In the genomic region with DNA sequence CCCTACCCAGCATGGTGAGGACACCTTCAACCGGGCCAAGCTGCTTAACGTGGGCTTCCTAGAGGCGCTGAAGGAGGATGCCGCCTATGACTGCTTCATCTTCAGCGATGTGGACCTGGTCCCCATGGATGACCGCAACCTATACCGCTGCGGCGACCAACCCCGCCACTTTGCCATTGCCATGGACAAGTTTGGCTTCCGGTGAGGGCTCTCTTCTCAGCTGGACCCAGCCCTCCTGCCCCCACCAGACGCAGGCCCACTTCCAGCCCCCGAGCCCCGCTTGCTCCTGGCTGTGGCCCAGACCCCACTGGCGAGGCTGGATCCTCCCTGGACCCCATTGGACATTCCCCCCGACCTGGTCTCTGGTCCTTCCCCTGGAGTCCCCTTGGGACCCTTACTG, we compare ENCODE assay signal across 24 cellular contexts. TPM values are rescaled to one million over a fixed set of nuclear protein-coding genes. Genes with fewer than 3 reads are reported as not detected.
DNase-seq lines count a peak whose midpoint lies in the region; ATAC-seq, FAIRE-seq and TF ChIP-seq lines count a peak whose summit lies in the region.
"Had no signal": no experiment of that assay in that cellular context is flagged by ENCODE, and none has a peak within 500 bp of the region (broad histone marks: within the 10 kb centered on the region; RNA-seq: fewer than 3 reads in every experiment).

No MANE protein-coding gene starts in this region.

- ATAC-seq in HepG2 (no peak), right lobe of liver (no peak), HG03025 (IDR thresholded peaks at IDR 0.05; ENCODE audit: low FRiP score, unreplicated experiment) (no peak)
- ATAC-seq: A549, GM12878 had no signal

- no peak overlapping the region for H2AFZ ChIP-seq in HepG2 (ENCODE audit: low read length)
- H2AFZ ChIP-seq: GM23248 had no signal

- BruUV-seq in HepG2 (replicated peaks; lab: Mats Ljungman, UMichigan) = no TSS peak

- no peak for TF ChIP-seq CTCF in HepG2 (CRISPR knock-in tag; IDR thresholded peaks at IDR 0.05)
- no peak for TF ChIP-seq CTCF in right lobe of liver (IDR thresholded peaks at IDR 0.05)

- DNase-seq in HepG2 (ENCODE audit: low spot score) = no peak
- no peak for DNase-seq in right lobe of liver
- DNase-seq in posterior vena cava (ENCODE audit: low spot score) = peak; percentile 73
- DNase-seq in NCI-H146 (lab: John Stamatoyannopoulos, UW) = no peak
- DNase-seq: 8988T; ACHN; AML-193; BE2C; CD4-positive, alpha-beta T cell; CD8-positive, alpha-beta memory T cell; DMS 273 treated with DMSO at 0.1 percent for 48 hours; DMS79; EL; GDM1; GM23248; H7; HCEC 1CT had no signal

- POLR2A ChIA-PET in HepG2 (lab: Yijun Ruan, JAX) = no interaction called here

- 97% methylated on average over 7 of the region's 16 CpGs for WGBS in HepG2 (ENCODE audit: low lambda C conversion rate)
- no CpG with 5 or more reads among the region's 16 CpGs for WGBS in right lobe of liver (ENCODE audit: insufficient coverage, low coverage, low lambda C conversion rate, missing lambda C conversion rate)

- H3K9ac ChIP-seq in HepG2 (ENCODE audit: insufficient read depth, low read depth, low read length) = no peak overlapping the region
- H3K9ac ChIP-seq: BLaER1 treated with 17β-estradiol and CSF1 and Interleukin-3, amounts not matched to agents 10 nM and 100 nM; GM23248 had no signal

- no peak for TF ChIP-seq POLR2A in HepG2 (IDR thresholded peaks at IDR 0.05; ENCODE audit: insufficient read depth in 1 of 2, low read depth in 2 of 2, low read length in 2 of 2)
- TF ChIP-seq POLR2A in right lobe of liver (IDR thresholded peaks at IDR 0.05) = no peak

- H3K79me2 ChIP-seq in HepG2 (ENCODE audit: insufficient read depth, low read length) = peaks cover 29% of the 10 kb centered on the region

- H3K27ac ChIP-seq in HepG2 (ENCODE audit: extremely low read length, insufficient read depth, low read length) (no peak overlapping the region), right lobe of liver (no peak overlapping the region)
- H3K27ac ChIP-seq: A549; BLaER1 treated with 17β-estradiol and CSF1 and Interleukin-3, amounts not matched to agents 10 nM and 100 nM; GM23248 had no signal

- H3K27me3 ChIP-seq in HepG2 (ENCODE audit: control insufficient read depth in 1 of 2, insufficient read depth in 2 of 2, low read length in 2 of 2) = no peaks in the 10 kb centered on the region
- H3K27me3 ChIP-seq in right lobe of liver = no peaks in the 10 kb centered on the region
- H3K27me3 ChIP-seq: BE2C; BLaER1 treated with 17β-estradiol and CSF1 and Interleukin-3, amounts not matched to agents 10 nM and 100 nM had no signal

- H3K9me3 ChIP-seq in HepG2 (ENCODE audit: low read length) (no peaks in the 10 kb centered on the region), right lobe of liver (no peaks in the 10 kb centered on the region)
- H3K9me3 ChIP-seq: A549; BE2C; BLaER1 treated with 17β-estradiol and CSF1 and Interleukin-3, amounts not matched to agents 10 nM and 100 nM had no signal

- intact Hi-C loops in HepG2 (cut with micrococcal nuclease; ENCODE audit: unreplicated experiment) (no loop called here), right lobe of liver (cut with DNase I) (no loop called here), posterior vena cava (cut with DNase I) (no loop called here)

- in situ Hi-C loops in HepG2 (cut with HindIII; ENCODE audit: extremely low pct_ligation_motif_present, low pct_unique_long_range_greater_than_20kb) = no loop called here

- H3K4me2 ChIP-seq in HepG2 (ENCODE audit: low read depth, low read length) = no peak overlapping the region
- H3K4me2 ChIP-seq: A549; BLaER1 treated with 17β-estradiol and CSF1 and Interleukin-3, amounts not matched to agents 10 nM and 100 nM had no signal

- FAIRE-seq in HepG2 (lab: Jason Lieb, UNC) = no peak
- FAIRE-seq: A549, D721Med, GM12878, GM19239, H1 had no signal

- CTCF ChIA-PET in HepG2 (lab: Yijun Ruan, JAX; ENCODE audit: low intra/inter-chr PET ratio, low total read pairs) = no interaction called here

- peaks cover 71% of the 10 kb centered on the region for H3K4me1 ChIP-seq in HepG2 (ENCODE audit: insufficient read depth, low read length)
- peaks cover 0 to 20% (median 0%) of the 10 kb centered on the region in 4 donors for H3K4me1 ChIP-seq in right lobe of liver
- H3K4me1 ChIP-seq: BE2C had no signal

- H3K4me3 ChIP-seq in HepG2 (replicated peaks in 1 of 3; ENCODE audit: insufficient read depth in 1 of 3, low read depth in 2 of 3, low read length in 3 of 3) (no peak overlapping the region), right lobe of liver (no peak overlapping the region)
- H3K4me3 ChIP-seq: A549; BLaER1 treated with 17β-estradiol and CSF1 and Interleukin-3, amounts not matched to agents 10 nM and 100 nM; GM12878; GM23248 had no signal

- peaks cover 17 to 38% of the 10 kb centered on the region in 2 experiments; a peak in 4 of 5 replicates for H3K36me3 ChIP-seq in HepG2 (replicated peaks in 1 of 2; ENCODE audit: control insufficient read depth in 1 of 2, insufficient read depth in 2 of 2, low read length in 2 of 2)
- H3K36me3 ChIP-seq in right lobe of liver = no peaks in the 10 kb centered on the region
- H3K36me3 ChIP-seq: BE2C had no signal

- no peaks in the 10 kb centered on the region for H4K20me1 ChIP-seq in HepG2 (ENCODE audit: insufficient read depth, low read length)

- no peak for TF ChIP-seq RAD21 in HepG2 (CRISPR knock-in tag; IDR thresholded peaks at IDR 0.05)

- TF ChIP-seq EP300 in HepG2 (IDR thresholded peaks at IDR 0.05; ENCODE audit: low read depth in 2 of 2, low read length in 2 of 2) = no peak
- no peak for TF ChIP-seq EP300 in HepG2 (CRISPR knock-in tag; IDR thresholded peaks at IDR 0.05; ENCODE audit: borderline replicate concordance)

RNA-seq across cellular contexts. Expression of gene B4GALT2, which starts 5.8 kb away (rescaled TPM):
- total RNA-seq in HepG2 (2016; rRNA removed; fragmentation: Illumina TruSeq; extraction: Trizol) = 56.5 and 78.0 TPM in 2 replicates
- total RNA-seq in HepG2 (2016; cell fraction: cytosol; rRNA removed; fragmentation: Illumina TruSeq; extraction: Trizol; ENCODE audit: low read depth) = 81.0 and 86.5 TPM in 2 replicates
- total RNA-seq in HepG2 (2016; cell fraction: insoluble cytoplasmic fraction; rRNA removed; fragmentation: Illumina TruSeq; extraction: Trizol) = 57.1 and 86.7 TPM in 2 replicates
- total RNA-seq in HepG2 (2016; cell fraction: membrane; rRNA removed; fragmentation: Illumina TruSeq; extraction: Trizol) = 144 and 151 TPM in 2 replicates
- 42.0 and 49.7 TPM in 2 replicates for total RNA-seq in HepG2 (2016; cell fraction: nucleus; rRNA removed; fragmentation: Illumina TruSeq; extraction: Trizol)
- 41.9 and 57.0 TPM in 2 replicates for polyA plus RNA-seq in HepG2 (2011; rRNA removed)
- polyA plus RNA-seq in HepG2 (2011; cell fraction: cytosol; rRNA removed) = 39.2 and 66.4 TPM in 2 replicates
- polyA plus RNA-seq in HepG2 (2011; cell fraction: nucleus; rRNA removed) = 53.0 and 54.3 TPM in 2 replicates
- 40.1 and 41.5 TPM in 2 replicates for polyA plus RNA-seq in HepG2 (2012)
- polyA plus RNA-seq in HepG2 (2016; cell fraction: cytosol; fragmentation: Illumina TruSeq; extraction: Trizol; ENCODE audit: low read depth) = 96.5 and 101 TPM in 2 replicates
- polyA plus RNA-seq in HepG2 (2016; cell fraction: insoluble cytoplasmic fraction; fragmentation: Illumina TruSeq; extraction: Trizol; ENCODE audit: low read depth) = 67.6 and 73.0 TPM in 2 replicates
- polyA plus RNA-seq in HepG2 (2016; cell fraction: membrane; fragmentation: Illumina TruSeq; extraction: Trizol; ENCODE audit: low read depth) = 132 and 145 TPM in 2 replicates
- 86.0 and 90.4 TPM in 2 replicates for polyA plus RNA-seq in HepG2 (2016; cell fraction: nucleus; fragmentation: Illumina TruSeq; extraction: Trizol; ENCODE audit: insufficient read depth, low read depth)
- polyA minus RNA-seq in HepG2 (2011; rRNA and poly(A)+ RNA removed; ENCODE audit: low replicate concordance) = 52.0 and 94.8 TPM in 2 replicates
- polyA minus RNA-seq in HepG2 (2011; cell fraction: cytosol; rRNA and poly(A)+ RNA removed) = 24.3 and 27.3 TPM in 2 replicates
- 13.7 and 15.8 TPM in 2 replicates for polyA minus RNA-seq in HepG2 (2011; cell fraction: nucleus; rRNA and poly(A)+ RNA removed)
- 10 to 100 TPM; 13.4 to 49.5 (median 18.5) TPM for total RNA-seq in right lobe of liver
- 10 to 100 TPM; 39.0 to 45.7 TPM for total RNA-seq in posterior vena cava

RNA-seq across cellular contexts. Expression of gene CCDC24, which starts 6.5 kb away (rescaled TPM):
- total RNA-seq in HepG2 (2016; rRNA removed; fragmentation: Illumina TruSeq; extraction: Trizol) = 2.2 and 2.9 TPM in 2 replicates
- 0.79 and 2.4 TPM in 2 replicates for total RNA-seq in HepG2 (2016; cell fraction: cytosol; rRNA removed; fragmentation: Illumina TruSeq; extraction: Trizol; ENCODE audit: low read depth)
- total RNA-seq in HepG2 (2016; cell fraction: insoluble cytoplasmic fraction; rRNA removed; fragmentation: Illumina TruSeq; extraction: Trizol) = 0.95 and 2.5 TPM in 2 replicates
- total RNA-seq in HepG2 (2016; cell fraction: membrane; rRNA removed; fragmentation: Illumina TruSeq; extraction: Trizol) = 1.8 and 2.6 TPM in 2 replicates
- 2.8 and 3.1 TPM in 2 replicates for total RNA-seq in HepG2 (2016; cell fraction: nucleus; rRNA removed; fragmentation: Illumina TruSeq; extraction: Trizol)
- polyA plus RNA-seq in HepG2 (2011; rRNA removed) = 1.4 and 1.8 TPM in 2 replicates
- 0.59 and 0.82 TPM in 2 replicates for polyA plus RNA-seq in HepG2 (2011; cell fraction: cytosol; rRNA removed)
- 8.4 and 10.6 TPM in 2 replicates for polyA plus RNA-seq in HepG2 (2011; cell fraction: nucleus; rRNA removed)
- polyA plus RNA-seq in HepG2 (2012) = 2.3 and 3.3 TPM in 2 replicates
- 1.3 and 1.8 TPM in 2 replicates for polyA plus RNA-seq in HepG2 (2016; cell fraction: cytosol; fragmentation: Illumina TruSeq; extraction: Trizol; ENCODE audit: low read depth)
- 2.1 and 2.4 TPM in 2 replicates for polyA plus RNA-seq in HepG2 (2016; cell fraction: insoluble cytoplasmic fraction; fragmentation: Illumina TruSeq; extraction: Trizol; ENCODE audit: low read depth)
- 1.7 and 2.2 TPM in 2 replicates for polyA plus RNA-seq in HepG2 (2016; cell fraction: membrane; fragmentation: Illumina TruSeq; extraction: Trizol; ENCODE audit: low read depth)
- 4.7 and 6.9 TPM in 2 replicates for polyA plus RNA-seq in HepG2 (2016; cell fraction: nucleus; fragmentation: Illumina TruSeq; extraction: Trizol; ENCODE audit: insufficient read depth, low read depth)
- 1.1 and 1.6 TPM in 2 replicates for polyA minus RNA-seq in HepG2 (2011; rRNA and poly(A)+ RNA removed; ENCODE audit: low replicate concordance)
- polyA minus RNA-seq in HepG2 (2011; cell fraction: cytosol; rRNA and poly(A)+ RNA removed) = not detected in 2 replicates
- 1.2 and 1.9 TPM in 2 replicates for polyA minus RNA-seq in HepG2 (2011; cell fraction: nucleus; rRNA and poly(A)+ RNA removed)
- 1 to 10 TPM; 2.2 to 8.4 (median 3.5) TPM for total RNA-seq in right lobe of liver
- total RNA-seq in posterior vena cava = 1 to 10 TPM; 2.5 to 4.1 TPM

RNA-seq across cellular contexts. Expression of gene ATP6V0B, which starts 10.1 kb away (rescaled TPM):
- total RNA-seq in HepG2 (2016; rRNA removed; fragmentation: Illumina TruSeq; extraction: Trizol) (76.4 and 161 TPM in 2 replicates), right lobe of liver (100 to 1,000 TPM in 2 of 6 experiments, 10 to 100 TPM in 4; 64.4 to 142 (median 76.9) TPM), posterior vena cava (10 to 100 TPM; 69.4 to 77.4 TPM)
- 117 and 155 TPM in 2 replicates for total RNA-seq in HepG2 (2016; cell fraction: cytosol; rRNA removed; fragmentation: Illumina TruSeq; extraction: Trizol; ENCODE audit: low read depth)
- total RNA-seq in HepG2 (2016; cell fraction: insoluble cytoplasmic fraction; rRNA removed; fragmentation: Illumina TruSeq; extraction: Trizol) = 83.5 and 169 TPM in 2 replicates
- 125 and 145 TPM in 2 replicates for total RNA-seq in HepG2 (2016; cell fraction: membrane; rRNA removed; fragmentation: Illumina TruSeq; extraction: Trizol)
- 134 and 145 TPM in 2 replicates for total RNA-seq in HepG2 (2016; cell fraction: nucleus; rRNA removed; fragmentation: Illumina TruSeq; extraction: Trizol)
- polyA plus RNA-seq in HepG2 (2011; rRNA removed) = 157 and 169 TPM in 2 replicates
- polyA plus RNA-seq in HepG2 (2011; cell fraction: cytosol; rRNA removed) = 171 and 212 TPM in 2 replicates
- polyA plus RNA-seq in HepG2 (2011; cell fraction: nucleus; rRNA removed) = 191 and 208 TPM in 2 replicates
- 45.1 and 96.9 TPM in 2 replicates for polyA plus RNA-seq in HepG2 (2012)
- 104 and 146 TPM in 2 replicates for polyA plus RNA-seq in HepG2 (2016; cell fraction: cytosol; fragmentation: Illumina TruSeq; extraction: Trizol; ENCODE audit: low read depth)
- 64.0 and 66.5 TPM in 2 replicates for polyA plus RNA-seq in HepG2 (2016; cell fraction: insoluble cytoplasmic fraction; fragmentation: Illumina TruSeq; extraction: Trizol; ENCODE audit: low read depth)
- polyA plus RNA-seq in HepG2 (2016; cell fraction: membrane; fragmentation: Illumina TruSeq; extraction: Trizol; ENCODE audit: low read depth) = 95.1 and 113 TPM in 2 replicates
- polyA plus RNA-seq in HepG2 (2016; cell fraction: nucleus; fragmentation: Illumina TruSeq; extraction: Trizol; ENCODE audit: insufficient read depth, low read depth) = 218 and 233 TPM in 2 replicates
- polyA minus RNA-seq in HepG2 (2011; rRNA and poly(A)+ RNA removed; ENCODE audit: low replicate concordance) = 161 and 288 TPM in 2 replicates
- polyA minus RNA-seq in HepG2 (2011; cell fraction: cytosol; rRNA and poly(A)+ RNA removed) = 33.1 and 37.3 TPM in 2 replicates
- polyA minus RNA-seq in HepG2 (2011; cell fraction: nucleus; rRNA and poly(A)+ RNA removed) = 51.0 and 60.8 TPM in 2 replicates

RNA-seq across cellular contexts. Expression of gene DPH2, which starts 15.0 kb away (rescaled TPM):
- total RNA-seq in HepG2 (2016; rRNA removed; fragmentation: Illumina TruSeq; extraction: Trizol) (38.3 and 40.5 TPM in 2 replicates), right lobe of liver (10 to 100 TPM in 5 of 6 experiments, 1 to 10 TPM in 1; 8.9 to 27.5 (median 12.0) TPM), posterior vena cava (10 to 100 TPM; 13.5 to 14.5 TPM)
- 15.2 TPM in 2 replicates for total RNA-seq in HepG2 (2016; cell fraction: cytosol; rRNA removed; fragmentation: Illumina TruSeq; extraction: Trizol; ENCODE audit: low read depth)
- 33.0 and 37.1 TPM in 2 replicates for total RNA-seq in HepG2 (2016; cell fraction: insoluble cytoplasmic fraction; rRNA removed; fragmentation: Illumina TruSeq; extraction: Trizol)
- total RNA-seq in HepG2 (2016; cell fraction: membrane; rRNA removed; fragmentation: Illumina TruSeq; extraction: Trizol) = 43.0 and 46.2 TPM in 2 replicates
- total RNA-seq in HepG2 (2016; cell fraction: nucleus; rRNA removed; fragmentation: Illumina TruSeq; extraction: Trizol) = 21.9 and 28.3 TPM in 2 replicates
- polyA plus RNA-seq in HepG2 (2011; rRNA removed) = 32.2 and 39.3 TPM in 2 replicates
- 29.8 and 30.1 TPM in 2 replicates for polyA plus RNA-seq in HepG2 (2011; cell fraction: cytosol; rRNA removed)
- polyA plus RNA-seq in HepG2 (2011; cell fraction: nucleus; rRNA removed) = 143 and 148 TPM in 2 replicates
- polyA plus RNA-seq in HepG2 (2012) = 16.3 and 20.7 TPM in 2 replicates
- 16.6 and 18.7 TPM in 2 replicates for polyA plus RNA-seq in HepG2 (2016; cell fraction: cytosol; fragmentation: Illumina TruSeq; extraction: Trizol; ENCODE audit: low read depth)
- polyA plus RNA-seq in HepG2 (2016; cell fraction: insoluble cytoplasmic fraction; fragmentation: Illumina TruSeq; extraction: Trizol; ENCODE audit: low read depth) = 33.1 and 38.5 TPM in 2 replicates
- polyA plus RNA-seq in HepG2 (2016; cell fraction: membrane; fragmentation: Illumina TruSeq; extraction: Trizol; ENCODE audit: low read depth) = 41.7 and 43.1 TPM in 2 replicates
- 50.3 and 52.5 TPM in 2 replicates for polyA plus RNA-seq in HepG2 (2016; cell fraction: nucleus; fragmentation: Illumina TruSeq; extraction: Trizol; ENCODE audit: insufficient read depth, low read depth)
- 71.2 and 144 TPM in 2 replicates for polyA minus RNA-seq in HepG2 (2011; rRNA and poly(A)+ RNA removed; ENCODE audit: low replicate concordance)
- polyA minus RNA-seq in HepG2 (2011; cell fraction: cytosol; rRNA and poly(A)+ RNA removed) = 10.3 and 13.5 TPM in 2 replicates
- 36.7 and 43.0 TPM in 2 replicates for polyA minus RNA-seq in HepG2 (2011; cell fraction: nucleus; rRNA and poly(A)+ RNA removed)

RNA-seq across cellular contexts. Expression of gene IPO13, which starts 38.1 kb away (rescaled TPM):
- total RNA-seq in HepG2 (2016; rRNA removed; fragmentation: Illumina TruSeq; extraction: Trizol) (14.3 and 15.6 TPM in 2 replicates), right lobe of liver (10 to 100 TPM; 12.4 to 18.9 (median 14.8) TPM), posterior vena cava (10 to 100 TPM; 20.4 to 21.8 TPM)
- total RNA-seq in HepG2 (2016; cell fraction: cytosol; rRNA removed; fragmentation: Illumina TruSeq; extraction: Trizol; ENCODE audit: low read depth) = 2.4 and 3.1 TPM in 2 replicates
- 13.4 and 14.4 TPM in 2 replicates for total RNA-seq in HepG2 (2016; cell fraction: insoluble cytoplasmic fraction; rRNA removed; fragmentation: Illumina TruSeq; extraction: Trizol)
- total RNA-seq in HepG2 (2016; cell fraction: membrane; rRNA removed; fragmentation: Illumina TruSeq; extraction: Trizol) = 5.8 and 6.8 TPM in 2 replicates
- total RNA-seq in HepG2 (2016; cell fraction: nucleus; rRNA removed; fragmentation: Illumina TruSeq; extraction: Trizol) = 15.1 and 20.1 TPM in 2 replicates
- 12.9 and 15.0 TPM in 2 replicates for polyA plus RNA-seq in HepG2 (2011; rRNA removed)
- polyA plus RNA-seq in HepG2 (2011; cell fraction: cytosol; rRNA removed) = 11.2 and 12.8 TPM in 2 replicates
- 43.8 and 47.3 TPM in 2 replicates for polyA plus RNA-seq in HepG2 (2011; cell fraction: nucleus; rRNA removed)
- polyA plus RNA-seq in HepG2 (2012) = 9.7 and 11.8 TPM in 2 replicates
- 2.2 and 2.4 TPM in 2 replicates for polyA plus RNA-seq in HepG2 (2016; cell fraction: cytosol; fragmentation: Illumina TruSeq; extraction: Trizol; ENCODE audit: low read depth)
- polyA plus RNA-seq in HepG2 (2016; cell fraction: insoluble cytoplasmic fraction; fragmentation: Illumina TruSeq; extraction: Trizol; ENCODE audit: low read depth) = 14.5 and 14.6 TPM in 2 replicates
- polyA plus RNA-seq in HepG2 (2016; cell fraction: membrane; fragmentation: Illumina TruSeq; extraction: Trizol; ENCODE audit: low read depth) = 3.4 and 5.4 TPM in 2 replicates
- 47.0 and 47.3 TPM in 2 replicates for polyA plus RNA-seq in HepG2 (2016; cell fraction: nucleus; fragmentation: Illumina TruSeq; extraction: Trizol; ENCODE audit: insufficient read depth, low read depth)
- polyA minus RNA-seq in HepG2 (2011; rRNA and poly(A)+ RNA removed; ENCODE audit: low replicate concordance) = 37.2 and 43.4 TPM in 2 replicates
- polyA minus RNA-seq in HepG2 (2011; cell fraction: cytosol; rRNA and poly(A)+ RNA removed) = 8.7 and 12.3 TPM in 2 replicates
- polyA minus RNA-seq in HepG2 (2011; cell fraction: nucleus; rRNA and poly(A)+ RNA removed) = 9.8 and 11.1 TPM in 2 replicates
